ENCODE assay signal across 9 cellular contexts in the genomic region with DNA sequence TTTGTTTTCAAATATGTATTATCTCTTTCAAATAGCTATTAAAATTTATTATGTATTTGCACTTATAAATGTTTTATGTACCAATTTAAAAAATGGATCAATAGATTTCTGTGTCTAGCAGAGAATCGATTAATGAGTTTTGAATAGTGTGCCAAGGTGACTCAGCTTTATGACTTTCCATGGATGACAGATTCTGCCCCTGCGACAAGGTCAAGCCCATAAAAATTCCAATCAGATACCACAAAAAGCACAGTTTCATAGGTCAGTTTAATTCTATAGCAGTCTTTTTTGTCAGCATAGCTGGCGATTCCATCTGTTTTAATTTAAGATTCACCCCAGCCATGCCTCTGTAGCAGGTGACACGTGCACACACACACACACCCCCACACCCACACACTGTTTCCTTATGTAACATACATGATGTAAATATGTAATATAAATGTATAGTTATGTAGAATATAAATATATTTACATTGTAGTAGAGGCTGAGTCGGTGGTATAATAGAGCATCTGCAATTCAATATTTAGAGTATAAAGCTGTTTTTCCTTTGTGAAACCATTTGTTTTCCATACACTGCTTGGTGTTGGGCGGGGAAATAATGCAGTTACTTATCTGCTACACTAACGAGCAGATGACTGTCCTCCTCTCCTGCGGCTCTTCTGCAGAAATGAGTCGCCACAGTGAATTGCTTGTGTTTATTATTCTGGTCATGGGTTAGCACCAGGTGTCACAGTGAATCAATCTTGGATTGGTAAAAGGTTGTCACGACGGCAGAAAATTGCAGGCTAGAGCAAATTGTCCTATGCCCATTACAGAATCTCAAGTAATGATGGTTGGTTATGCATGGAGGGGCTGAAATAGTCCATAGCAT. TPM values are rescaled to one million over a fixed set of nuclear protein-coding genes. Genes with fewer than 3 reads are reported as not detected.
DNase-seq lines count a peak whose midpoint lies in the region; ATAC-seq and TF ChIP-seq lines count a peak whose summit lies in the region.
"Had no signal": no experiment of that assay in that cellular context is flagged by ENCODE, and none has a peak within 500 bp of the region (broad histone marks: within the 10 kb centered on the region; RNA-seq: fewer than 3 reads in every experiment).

No MANE protein-coding gene starts in this region.

- H3K27me3 Mint-ChIP-seq in endodermal cell (ENCODE audit: insufficient read depth) = no peaks in the 10 kb centered on the region

- no peaks in the 10 kb centered on the region for H3K9me3 ChIP-seq in endodermal cell (ENCODE audit: control insufficient read depth, low read length)

- H3K9ac ChIP-seq in endodermal cell (ENCODE audit: extremely low read depth, low read length, poor library complexity, severe bottlenecking) = no peak overlapping the region

- no peak overlapping the region for H3K4me3 Mint-ChIP-seq in endodermal cell
- H3K4me3 Mint-ChIP-seq: activated naive CD8-positive, alpha-beta T cell treated with anti-CD3 and anti-CD28 coated beads for 36 hours had no signal

- H3K4me1 Mint-ChIP-seq in endodermal cell = peaks cover 13% of the 10 kb centered on the region

- H3K27ac ChIP-seq in endodermal cell (ENCODE audit: low read depth, low read length) = peak overlapping the region; percentile 76
- peak overlapping the region; percentile 39 for H3K27ac ChIP-seq in temporal lobe (ENCODE audit: low read depth, low read length)

- ATAC-seq in GM19035 (IDR thresholded peaks at IDR 0.05; ENCODE audit: unreplicated experiment) (no peak), left lobe of liver (no peak)

- no peaks in the 10 kb centered on the region for H3K4me1 ChIP-seq in endodermal cell (ENCODE audit: control insufficient read depth, insufficient read depth, low read length)

- no peak overlapping the region for H3K4me3 ChIP-seq in endodermal cell (ENCODE audit: low read length)

- H3K27me3 ChIP-seq in endodermal cell (ENCODE audit: control insufficient read depth, insufficient read depth, low read length, poor library complexity, severe bottlenecking) = no peaks in the 10 kb centered on the region

- WGBS in endodermal cell (ENCODE audit: insufficient coverage in 1 of 2, insufficient read length in 1 of 2), 2 experiments = 78 to 90% methylated on average over 7 to 10 of the region's 11 CpGs

- no peaks in the 10 kb centered on the region for H3K9me3 Mint-ChIP-seq in endodermal cell
- H3K9me3 Mint-ChIP-seq: activated naive CD8-positive, alpha-beta T cell treated with anti-CD3 and anti-CD28 coated beads for 36 hours had no signal

- DNase-seq in HS-27A (ENCODE audit: low read depth) (peak; percentile 35), NCI-H69 (lab: John Stamatoyannopoulos, UW) (peak; percentile 96), endodermal cell (no peak), retina (no peak), left lobe of liver (ENCODE audit: low spot score) (no peak)
- DNase-seq: activated CD4-positive, alpha-beta T cell treated with anti-CD3 and anti-CD28 coated beads for 1 hour; activated naive CD8-positive, alpha-beta T cell treated with anti-CD3 and anti-CD28 coated beads for 36 hours had no signal

- no peaks in the 10 kb centered on the region for H3K36me3 Mint-ChIP-seq in endodermal cell (ENCODE audit: low read depth)
- H3K36me3 Mint-ChIP-seq: activated naive CD8-positive, alpha-beta T cell treated with anti-CD3 and anti-CD28 coated beads for 36 hours had no signal

- no peak overlapping the region for H3K27ac Mint-ChIP-seq in endodermal cell
- H3K27ac Mint-ChIP-seq: activated naive CD8-positive, alpha-beta T cell treated with anti-CD3 and anti-CD28 coated beads for 36 hours had no signal

- TF ChIP-seq CTCF in endodermal cell (conservative IDR thresholded peaks at IDR 0.05) = no peak

- H3K36me3 ChIP-seq in endodermal cell (ENCODE audit: control insufficient read depth, insufficient read depth, low read length) = no peaks in the 10 kb centered on the region

RNA-seq across cellular contexts. Expression of a gene that starts 29.1 kb away (rescaled TPM):
- total RNA-seq in endodermal cell = 10 to 100 TPM; 11.7 to 20.3 TPM
- polyA plus RNA-seq in endodermal cell (2013, experiment 1 of 2) = 23.6 TPM
- polyA plus RNA-seq in endodermal cell (2013, experiment 2 of 2) = 25.0 TPM
- 27.3 TPM for total RNA-seq in temporal lobe
- total RNA-seq in left lobe of liver = 7.8 TPM

Comparison
In these comparisons a context has a peak if more than half of its experiments do, and no peak if none do; other contexts are left out.
1. DNase-seq: peak in HS-27A (single experiment) and NCI-H69 (single experiment); none in endodermal cell (single experiment), retina (single experiment) and left lobe of liver (single experiment).